Comparison of ENCODE assay signal across 26 cellular contexts in the genomic region with DNA sequence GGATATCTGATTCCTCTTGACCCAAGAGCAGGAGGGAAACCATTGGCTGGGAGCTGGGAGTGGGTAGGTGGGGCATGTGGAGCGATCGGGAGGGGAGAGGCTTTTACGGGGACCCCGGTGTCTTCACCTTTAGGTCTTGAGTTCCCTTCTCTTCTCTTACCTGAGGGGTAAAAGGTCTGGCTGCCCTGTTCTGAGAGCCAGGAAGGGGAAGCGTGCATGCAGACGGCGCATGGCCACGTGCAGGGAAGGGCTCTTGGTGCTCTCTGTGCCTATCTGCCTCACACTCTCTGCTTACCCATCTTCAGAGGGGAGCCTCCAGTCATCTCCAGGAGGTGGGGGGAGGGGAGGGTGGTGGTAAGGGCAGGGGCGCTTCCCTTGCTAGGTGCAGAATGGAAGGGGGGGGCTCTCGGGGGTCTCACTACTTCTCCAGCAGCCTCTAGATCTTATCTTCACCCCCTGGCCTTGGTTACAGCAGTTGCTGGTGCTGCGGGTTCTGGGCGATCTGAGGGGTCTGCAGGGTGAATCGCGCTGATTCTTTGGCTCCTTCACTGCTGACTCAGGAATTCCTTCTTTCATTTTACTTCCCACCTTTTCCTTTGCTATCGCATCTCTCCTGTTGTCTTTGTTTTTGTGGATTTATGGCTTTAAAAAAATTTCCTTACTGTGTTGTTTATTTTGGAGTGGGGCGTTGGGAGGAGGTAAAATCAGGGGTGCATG.
DNase-seq lines count a peak whose midpoint lies in the region; ATAC-seq, FAIRE-seq and TF ChIP-seq lines count a peak whose summit lies in the region.
"Had no signal": no experiment of that assay in that cellular context is flagged by ENCODE, and none has a peak within 500 bp of the region (broad histone marks: within the 10 kb centered on the region; RNA-seq: fewer than 3 reads in every experiment).

No MANE protein-coding gene starts in this region.

- intact Hi-C loops in Right ventricle myocardium inferior (cut with DNase I) (no loop called here), right cardiac atrium (cut with DNase I) (no loop called here), stomach (cut with DNase I; ENCODE audit: low total_unique reads) (loop anchor here (10.0 kb wide), 1 partner anchor 210 kb away; no protein-coding TSS in a partner anchor), gastrocnemius medialis (cut with DNase I; ENCODE audit: low total_unique reads) (no loop called here)

- ATAC-seq in Right ventricle myocardium inferior: no peak
- no peak for ATAC-seq in right cardiac atrium
- no peak for ATAC-seq in gastrocnemius medialis

- no peak for FAIRE-seq in HTR-8/SVneo (lab: Jason Lieb, UNC)
- FAIRE-seq: GM12891 had no signal

- DNase-seq in Right ventricle myocardium inferior (ENCODE audit: missing footprints) (peak; percentile 37), right cardiac atrium (no peak), left kidney (ENCODE audit: low read depth, low spot score) (peak; percentile 27), stomach (peak; percentile 18), GOT3 (lab: John Stamatoyannopoulos, UW) (no peak), HTR-8/SVneo (ENCODE audit: insufficient read length, low spot score) (no peak), gastrocnemius medialis (no peak)
- DNase-seq: 8988T, ACHN, Calu3, DMS79 treated with DMSO at 0.1 percent for 48 hours, GF-D8, KBM-7, MV-4-11, NCI-H1105, NCI-H1436 treated with DMSO at 0.1 percent for 48 hours, NCI-H2029, NCI-H446 treated with DMSO at 0.1 percent for 48 hours, NCI-H82, Right ventricle myocardium superior had no signal

- H3K4me2 ChIP-seq in parathyroid adenoma (ENCODE audit: low read length): no peak overlapping the region
- H3K4me2 ChIP-seq: PC-9 had no signal

- no peak for TF ChIP-seq POLR2A in stomach (IDR thresholded peaks at IDR 0.05)
- TF ChIP-seq POLR2A in gastrocnemius medialis (IDR thresholded peaks at IDR 0.05): no peak

- H2AFZ ChIP-seq in parathyroid adenoma: peak overlapping the region; percentile 35
- H2AFZ ChIP-seq: PC-9 had no signal

- H3K27ac ChIP-seq in right cardiac atrium (ENCODE audit: low read length) (no peak overlapping the region), parathyroid adenoma (no peak overlapping the region), stomach (no peak overlapping the region), gastrocnemius medialis (no peak overlapping the region)
- H3K27ac ChIP-seq: HL-60, PC-9, SJSA1 had no signal

- WGBS in right cardiac atrium: 81% methylated on average over 16 of the region's 16 CpGs
- 69 to 76% (median 73%) methylated on average over 16 of the region's 16 CpGs for WGBS in stomach, 5 donors

- in situ Hi-C loops in gastrocnemius medialis (cut with MboI; ENCODE audit: low sequenced_read_pairs in 4 of 4): no loop called here

- H3K9ac ChIP-seq in parathyroid adenoma: no peak overlapping the region

- H3K27me3 ChIP-seq in right cardiac atrium (ENCODE audit: control insufficient read depth, insufficient read depth): no peaks in the 10 kb centered on the region
- H3K27me3 ChIP-seq in parathyroid adenoma (ENCODE audit: control insufficient read depth, insufficient read depth, low read length): no peaks in the 10 kb centered on the region
- H3K27me3 ChIP-seq in stomach: no peaks in the 10 kb centered on the region
- no peaks in the 10 kb centered on the region for H3K27me3 ChIP-seq in gastrocnemius medialis
- H3K27me3 ChIP-seq: BE2C, SJSA1 had no signal

- TF ChIP-seq CTCF in parathyroid adenoma (IDR thresholded peaks at IDR 0.05) (no peak), stomach (IDR thresholded peaks at IDR 0.05) (no peak), gastrocnemius medialis (IDR thresholded peaks at IDR 0.05 in 4 of 5, conservative IDR thresholded peaks at IDR 0.05 in 1 of 5) (no peak)

- H3K4me3 ChIP-seq in right cardiac atrium (ENCODE audit: low read length): no peak overlapping the region
- H3K4me3 ChIP-seq in parathyroid adenoma (ENCODE audit: low read depth, low read length): no peak overlapping the region
- H3K4me3 ChIP-seq in stomach: no peak overlapping the region
- H3K4me3 ChIP-seq in gastrocnemius medialis: no peak overlapping the region
- H3K4me3 ChIP-seq: PC-9, SJSA1 had no signal

- H3K9me3 ChIP-seq in right cardiac atrium (ENCODE audit: control insufficient read depth, low read length): no peaks in the 10 kb centered on the region
- no peaks in the 10 kb centered on the region for H3K9me3 ChIP-seq in parathyroid adenoma (ENCODE audit: control insufficient read depth, low read length)
- H3K9me3 ChIP-seq in stomach: no peaks in the 10 kb centered on the region
- no peaks in the 10 kb centered on the region for H3K9me3 ChIP-seq in gastrocnemius medialis
- H3K9me3 ChIP-seq: BE2C, SJSA1 had no signal

- no peaks in the 10 kb centered on the region for H3K36me3 ChIP-seq in parathyroid adenoma (ENCODE audit: control insufficient read depth, insufficient read depth, low read length)
- H3K36me3 ChIP-seq in stomach: no peaks in the 10 kb centered on the region
- H3K36me3 ChIP-seq in gastrocnemius medialis: no peaks in the 10 kb centered on the region
- H3K36me3 ChIP-seq: BE2C, SJSA1 had no signal

- H3K79me2 ChIP-seq in parathyroid adenoma: no peaks in the 10 kb centered on the region

- H3K4me1 ChIP-seq in right cardiac atrium (ENCODE audit: control insufficient read depth, insufficient read depth, low read length): no peaks in the 10 kb centered on the region
- H3K4me1 ChIP-seq in parathyroid adenoma: no peaks in the 10 kb centered on the region
- H3K4me1 ChIP-seq in stomach: no peaks in the 10 kb centered on the region
- no peaks in the 10 kb centered on the region for H3K4me1 ChIP-seq in gastrocnemius medialis
- H3K4me1 ChIP-seq: BE2C had no signal

- TF ChIP-seq EP300 in stomach (IDR thresholded peaks at IDR 0.05): no peak

Comparison
In these comparisons a context has a peak if more than half of its experiments do, and no peak if none do; other contexts are left out.
1. DNase-seq: peak in Right ventricle myocardium inferior (single experiment), left kidney (single experiment) and stomach (single experiment); none in right cardiac atrium (0 of 3), GOT3 (single experiment), HTR-8/SVneo (single experiment) and gastrocnemius medialis (0 of 2).